In genomic region chr15:38253448-38253847, GRCh38 we compare ENCODE assay signal across 8 cellular contexts. TPM values are rescaled to one million over a fixed set of nuclear protein-coding genes. Genes with fewer than 3 reads are reported as not detected.
A peak's percentile ranks its signal among the peaks of the same experiment; 100 is the strongest.
DNase-seq lines count a peak whose midpoint lies in the region; ATAC-seq and TF ChIP-seq lines count a peak whose summit lies in the region.

No MANE protein-coding gene starts in this region.

- no peak for ATAC-seq in HG03565 (IDR thresholded peaks at IDR 0.05; ENCODE audit: unreplicated experiment)

- DNase-seq in AG10803 (ENCODE audit: low read depth) (peak; percentile 70), HFF-Myc (ENCODE audit: extremely low read depth, low read depth) (peak; percentile 60), fibroblast of the conjunctiva (ENCODE audit: low read depth) (peak; percentile 45), progenitor cell of endocrine pancreas (ENCODE audit: low spot score, unreplicated experiment) (no peak), islet precursor cell (no peak), NCI-H446 (lab: John Stamatoyannopoulos, UW) (no peak)
- no peak for DNase-seq in activated CD4-positive, alpha-beta memory T cell treated with anti-CD3 and anti-CD28 coated beads, Interleukin-2, amount 10 ng/mL, durations not matched to agents 7 days and 5 days

- peaks cover 62% of the 10 kb centered on the region for H3K27me3 Mint-ChIP-seq in activated CD4-positive, alpha-beta memory T cell treated with anti-CD3 and anti-CD28 coated beads, Interleukin-2, amount 10 ng/mL, durations not matched to agents 7 days and 5 days
- no peaks in the 10 kb centered on the region for H3K27me3 Mint-ChIP-seq in progenitor cell of endocrine pancreas

- H3K27ac Mint-ChIP-seq in activated CD4-positive, alpha-beta memory T cell treated with anti-CD3 and anti-CD28 coated beads, Interleukin-2, amount 10 ng/mL, durations not matched to agents 7 days and 5 days: no peak overlapping the region
- peak overlapping the region; percentile 92 for H3K27ac Mint-ChIP-seq in progenitor cell of endocrine pancreas

- no peaks in the 10 kb centered on the region for H3K36me3 Mint-ChIP-seq in activated CD4-positive, alpha-beta memory T cell treated with anti-CD3 and anti-CD28 coated beads, Interleukin-2, amount 10 ng/mL, durations not matched to agents 7 days and 5 days (ENCODE audit: low read depth)
- H3K36me3 Mint-ChIP-seq in progenitor cell of endocrine pancreas (ENCODE audit: insufficient read depth): no peaks in the 10 kb centered on the region

- CTCF ChIA-PET in activated CD4-positive, alpha-beta memory T cell treated with anti-CD3 and anti-CD28 coated beads, Interleukin-2, amount 10 ng/mL, durations not matched to agents 7 days and 5 days (lab: Charles Lee): interaction anchor here (1.1 kb wide), 1 partner anchor 258 kb away, joined by 3 read pairs; no protein-coding TSS in a partner anchor

- H3K4me3 Mint-ChIP-seq in activated CD4-positive, alpha-beta memory T cell treated with anti-CD3 and anti-CD28 coated beads, Interleukin-2, amount 10 ng/mL, durations not matched to agents 7 days and 5 days: peak overlapping the region; percentile 61
- H3K4me3 Mint-ChIP-seq in progenitor cell of endocrine pancreas (ENCODE audit: low read depth): peak overlapping the region; percentile 89

- no peak for TF ChIP-seq CTCF in AG10803 (conservative IDR thresholded peaks at IDR 0.05; ENCODE audit: low read length)
- no peak for TF ChIP-seq CTCF in HFF-Myc (IDR thresholded peaks at IDR 0.05; ENCODE audit: low read depth, low read length, missing control alignments)
- no peak for TF ChIP-seq CTCF in progenitor cell of endocrine pancreas (IDR thresholded peaks at IDR 0.05; ENCODE audit: unreplicated experiment)

- peak overlapping the region; percentile 84 for H3K4me3 ChIP-seq in AG10803 (ENCODE audit: low read length)
- peak overlapping the region; percentile 93 for H3K4me3 ChIP-seq in HFF-Myc (replicated peaks; ENCODE audit: low read depth, low read length)

- POLR2A ChIA-PET in activated CD4-positive, alpha-beta memory T cell treated with anti-CD3 and anti-CD28 coated beads, Interleukin-2, amount 10 ng/mL, durations not matched to agents 7 days and 5 days (lab: Charles Lee): interaction anchor here (1.6 kb wide), 1 partner anchor 11 kb away, joined by 4 read pairs; no protein-coding TSS in a partner anchor

- H3K4me1 Mint-ChIP-seq in activated CD4-positive, alpha-beta memory T cell treated with anti-CD3 and anti-CD28 coated beads, Interleukin-2, amount 10 ng/mL, durations not matched to agents 7 days and 5 days: peaks cover 25% of the 10 kb centered on the region
- peaks cover 36% of the 10 kb centered on the region for H3K4me1 Mint-ChIP-seq in progenitor cell of endocrine pancreas (ENCODE audit: low read depth)

- no peaks in the 10 kb centered on the region for H3K9me3 Mint-ChIP-seq in activated CD4-positive, alpha-beta memory T cell treated with anti-CD3 and anti-CD28 coated beads, Interleukin-2, amount 10 ng/mL, durations not matched to agents 7 days and 5 days
- no peaks in the 10 kb centered on the region for H3K9me3 Mint-ChIP-seq in progenitor cell of endocrine pancreas (ENCODE audit: low read depth)

RNA-seq across cellular contexts. Expression of gene SPRED1, which starts 0.8 kb away (rescaled TPM):
- total RNA-seq in activated CD4-positive, alpha-beta memory T cell treated with anti-CD3 and anti-CD28 coated beads, Interleukin-2, amount 10 ng/mL, durations not matched to agents 7 days and 5 days: under 1 TPM; 0.10 to 0.13 TPM
- 21.3 and 22.9 TPM in 2 replicates for total RNA-seq in progenitor cell of endocrine pancreas

Comparison
In these comparisons a context has a peak if more than half of its experiments do, and no peak if none do; other contexts are left out.
1. DNase-seq: peak in AG10803 (single experiment), HFF-Myc (single experiment) and fibroblast of the conjunctiva (single experiment); none in activated CD4-positive, alpha-beta memory T cell treated with anti-CD3 and anti-CD28 coated beads, Interleukin-2, amount 10 ng/mL, durations not matched to agents 7 days and 5 days (single experiment), progenitor cell of endocrine pancreas (single experiment), islet precursor cell (single experiment) and NCI-H446 (0 of 2).
2. RNA of gene SPRED1, which starts 0.8 kb away (total RNA-seq): 21.3 to 22.9 TPM in progenitor cell of endocrine pancreas; 0.10 to 0.13 TPM in activated CD4-positive, alpha-beta memory T cell treated with anti-CD3 and anti-CD28 coated beads, Interleukin-2, amount 10 ng/mL, durations not matched to agents 7 days and 5 days; every median in the first group is over 10 times any median in the second.